Comparison of ENCODE assay signal across 1 cellular context in the genomic region with DNA sequence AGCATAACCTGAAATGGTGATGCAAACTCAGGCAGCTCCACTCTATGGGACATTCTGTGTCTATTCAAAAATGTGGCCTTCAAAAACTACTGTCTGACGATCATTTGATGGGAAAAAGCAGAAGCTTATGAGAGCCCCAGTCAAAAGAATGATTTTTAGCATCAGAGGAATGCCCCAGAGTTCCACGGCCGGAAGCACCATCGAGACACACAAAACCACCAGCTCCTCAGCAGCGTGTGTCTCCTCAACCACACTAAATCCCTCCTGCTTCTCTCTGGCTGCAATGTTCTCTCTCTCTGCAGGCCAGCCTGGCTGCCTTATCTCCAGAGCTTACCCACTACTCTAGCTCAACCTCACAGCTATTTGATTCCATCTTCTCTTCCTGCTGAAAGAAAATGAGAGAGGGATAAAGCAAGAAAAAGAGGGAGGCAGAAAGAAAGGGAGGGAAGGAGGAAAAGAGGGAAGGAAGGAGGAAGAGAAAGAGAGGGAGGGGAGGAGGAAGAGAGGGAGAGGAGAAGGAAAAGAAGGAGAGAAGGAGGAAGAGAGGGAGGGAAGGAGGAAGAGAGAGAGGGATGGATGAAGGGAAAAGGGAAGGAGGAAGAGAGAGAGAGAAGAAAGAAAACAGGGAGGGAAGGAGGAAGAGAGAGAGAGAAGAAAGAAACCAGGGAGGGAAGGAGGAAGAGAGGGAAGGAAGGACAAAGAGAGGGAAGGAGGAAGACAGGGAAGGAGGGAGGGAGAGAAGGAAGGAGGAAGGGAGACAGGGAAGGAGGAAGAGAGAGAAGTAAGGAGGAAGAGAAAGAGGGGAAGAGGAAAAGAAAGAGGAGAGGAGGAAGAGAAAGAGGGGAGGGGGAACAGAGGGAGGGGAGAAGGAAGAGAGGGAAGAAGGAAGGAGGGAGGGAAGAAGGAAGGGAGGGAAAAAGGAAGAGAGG.
TF ChIP-seq lines count a peak whose summit lies in the region.

No MANE protein-coding gene starts in this region.

TF ChIP-seq in WTC11, 78 proteins besides CTCF, POLR2A, EP300 and RAD21 (continued from another document):
- TF ChIP-seq, protein P1, sequence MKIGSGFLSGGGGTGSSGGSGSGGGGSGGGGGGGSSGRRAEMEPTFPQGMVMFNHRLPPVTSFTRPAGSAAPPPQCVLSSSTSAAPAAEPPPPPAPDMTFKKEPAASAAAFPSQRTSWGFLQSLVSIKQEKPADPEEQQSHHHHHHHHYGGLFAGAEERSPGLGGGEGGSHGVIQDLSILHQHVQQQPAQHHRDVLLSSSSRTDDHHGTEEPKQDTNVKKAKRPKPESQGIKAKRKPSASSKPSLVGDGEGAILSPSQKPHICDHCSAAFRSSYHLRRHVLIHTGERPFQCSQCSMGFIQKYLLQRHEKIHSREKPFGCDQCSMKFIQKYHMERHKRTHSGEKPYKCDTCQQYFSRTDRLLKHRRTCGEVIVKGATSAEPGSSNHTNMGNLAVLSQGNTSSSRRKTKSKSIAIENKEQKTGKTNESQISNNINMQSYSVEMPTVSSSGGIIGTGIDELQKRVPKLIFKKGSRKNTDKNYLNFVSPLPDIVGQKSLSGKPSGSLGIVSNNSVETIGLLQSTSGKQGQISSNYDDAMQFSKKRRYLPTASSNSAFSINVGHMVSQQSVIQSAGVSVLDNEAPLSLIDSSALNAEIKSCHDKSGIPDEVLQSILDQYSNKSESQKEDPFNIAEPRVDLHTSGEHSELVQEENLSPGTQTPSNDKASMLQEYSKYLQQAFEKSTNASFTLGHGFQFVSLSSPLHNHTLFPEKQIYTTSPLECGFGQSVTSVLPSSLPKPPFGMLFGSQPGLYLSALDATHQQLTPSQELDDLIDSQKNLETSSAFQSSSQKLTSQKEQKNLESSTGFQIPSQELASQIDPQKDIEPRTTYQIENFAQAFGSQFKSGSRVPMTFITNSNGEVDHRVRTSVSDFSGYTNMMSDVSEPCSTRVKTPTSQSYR (CRISPR knock-in tag; IDR thresholded peaks at IDR 0.05), result no peak
- TF ChIP-seq PREB (CRISPR knock-in tag; IDR thresholded peaks at IDR 0.05; ENCODE audit: borderline replicate concordance) (no peak), ZMAT4 (CRISPR knock-in tag; IDR thresholded peaks at IDR 0.05) (no peak), TCF7 (CRISPR knock-in tag; IDR thresholded peaks at IDR 0.05; ENCODE audit: low read depth) (no peak)
